ENCODE assay signal across 13 cellular contexts in the genomic region with DNA sequence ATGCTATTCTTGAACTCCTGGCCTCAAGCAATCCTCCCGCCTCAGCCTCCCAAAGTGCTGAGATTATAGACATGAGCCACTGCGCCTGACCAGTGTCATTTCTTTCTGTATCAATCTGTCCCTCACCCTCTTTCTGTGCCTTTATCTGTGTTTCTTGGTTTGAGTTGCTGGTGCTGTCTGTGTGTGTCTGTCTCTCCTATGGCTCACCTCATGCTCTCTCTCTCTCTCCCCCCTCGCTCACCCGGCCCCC. TPM values are rescaled to one million over a fixed set of nuclear protein-coding genes. Genes with fewer than 3 reads are reported as not detected.
DNase-seq lines count a peak whose midpoint lies in the region; ATAC-seq, FAIRE-seq and TF ChIP-seq lines count a peak whose summit lies in the region.
"Had no signal": no experiment of that assay in that cellular context is flagged by ENCODE, and none has a peak within 500 bp of the region (broad histone marks: within the 10 kb centered on the region; RNA-seq: fewer than 3 reads in every experiment).

No MANE protein-coding gene starts in this region.

- H3K4me2 ChIP-seq in HepG2 (ENCODE audit: low read depth, low read length): peak overlapping the region; percentile 90

- no peak for TF ChIP-seq POLR2A in HepG2 (IDR thresholded peaks at IDR 0.05; ENCODE audit: insufficient read depth in 1 of 2, low read depth in 2 of 2, low read length in 2 of 2)

- H3K4me1 Mint-ChIP-seq in activated CD4-positive, alpha-beta T cell treated with anti-CD3 and anti-CD28 coated beads, Interleukin-2, amount 10 ng/mL, durations not matched to agents 24 days and 14 days: peaks cover 17% of the 10 kb centered on the region
- H3K4me1 Mint-ChIP-seq in activated CD8-positive, alpha-beta T cell treated with anti-CD3 and anti-CD28 coated beads for 36 hours (ENCODE audit: low read depth): peaks cover 13% of the 10 kb centered on the region

- no peaks in the 10 kb centered on the region for H3K9me3 Mint-ChIP-seq in activated CD4-positive, alpha-beta T cell treated with anti-CD3 and anti-CD28 coated beads, Interleukin-2, amount 10 ng/mL, durations not matched to agents 24 days and 14 days
- no peaks in the 10 kb centered on the region for H3K9me3 Mint-ChIP-seq in activated CD8-positive, alpha-beta T cell treated with anti-CD3 and anti-CD28 coated beads for 36 hours
- H3K9me3 Mint-ChIP-seq: brain had no signal

- H3K4me3 Mint-ChIP-seq in activated CD4-positive, alpha-beta T cell treated with anti-CD3 and anti-CD28 coated beads, Interleukin-2, amount 10 ng/mL, durations not matched to agents 24 days and 14 days: peak overlapping the region; percentile 60
- H3K4me3 Mint-ChIP-seq in activated CD8-positive, alpha-beta T cell treated with anti-CD3 and anti-CD28 coated beads for 36 hours: peak overlapping the region; percentile 36

- peaks cover 7% of the 10 kb centered on the region for H3K79me2 ChIP-seq in HepG2 (ENCODE audit: insufficient read depth, low read length)

- DNase-seq in activated CD4-positive, alpha-beta T cell treated with anti-CD3 and anti-CD28 coated beads, Interleukin-2, amount 10 ng/mL, durations not matched to agents 24 days and 14 days: no peak
- DNase-seq in activated CD4-positive, alpha-beta T cell treated with anti-CD3 and anti-CD28 coated beads for 4 hours: no peak
- DNase-seq in activated CD8-positive, alpha-beta T cell treated with anti-CD3 and anti-CD28 coated beads for 36 hours: peak; percentile 72
- DNase-seq in HepG2 (ENCODE audit: low spot score) (no peak), HT-29 (ENCODE audit: low spot score) (no peak)
- DNase-seq in stimulated activated naive CD8-positive, alpha-beta T cell treated with anti-CD3 and anti-CD28 coated beads, Interleukin-15, Interleukin-2, amounts not matched to agents 100 U/mL and 50 U/mL, for 24 hours: no peak
- DNase-seq: NCI-H1105, WERI-Rb-1 had no signal

- CTCF ChIA-PET in activated CD8-positive, alpha-beta T cell treated with anti-CD3 and anti-CD28 coated beads for 36 hours (lab: Charles Lee): no interaction called here
- CTCF ChIA-PET in HepG2 (lab: Yijun Ruan, JAX; ENCODE audit: low intra/inter-chr PET ratio, low total read pairs): no interaction called here

- peak overlapping the region; percentile 94 for H3K27ac ChIP-seq in HepG2 (ENCODE audit: extremely low read length, insufficient read depth, low read length)
- H3K27ac ChIP-seq: WERI-Rb-1 had no signal

- TF ChIP-seq CTCF in activated CD8-positive, alpha-beta T cell treated with anti-CD3 and anti-CD28 coated beads for 36 hours (IDR thresholded peaks at IDR 0.05): no peak
- no peak for TF ChIP-seq CTCF in HepG2 (CRISPR knock-in tag; IDR thresholded peaks at IDR 0.05)

- H3K9me3 ChIP-seq in HepG2 (ENCODE audit: low read length): no peaks in the 10 kb centered on the region

- 35% methylated on average over 4 of the region's 4 CpGs for WGBS in HepG2 (ENCODE audit: low lambda C conversion rate)

- H3K27me3 ChIP-seq in HepG2 (ENCODE audit: control insufficient read depth in 1 of 2, insufficient read depth in 2 of 2, low read length in 2 of 2): no peaks in the 10 kb centered on the region

- peak overlapping the region; percentile 43 to 69 (median 51) for H3K4me3 ChIP-seq in HepG2 (replicated peaks in 1 of 3; ENCODE audit: insufficient read depth in 1 of 3, low read depth in 2 of 3, low read length in 3 of 3)

- POLR2A ChIA-PET in activated CD8-positive, alpha-beta T cell treated with anti-CD3 and anti-CD28 coated beads for 36 hours (lab: Charles Lee): no interaction called here
- POLR2A ChIA-PET in HepG2 (lab: Yijun Ruan, JAX): interaction anchor here (0.7 to 2.8 kb wide), 4 partner anchors 9 to 107 kb away, joined by 3 to 35 read pairs (median 6); partner anchors contain the start of genes FOXA3, SIX5 and SYMPK

- H3K36me3 Mint-ChIP-seq in activated CD4-positive, alpha-beta T cell treated with anti-CD3 and anti-CD28 coated beads, Interleukin-2, amount 10 ng/mL, durations not matched to agents 24 days and 14 days (ENCODE audit: low read depth): no peaks in the 10 kb centered on the region
- H3K36me3 Mint-ChIP-seq in activated CD8-positive, alpha-beta T cell treated with anti-CD3 and anti-CD28 coated beads for 36 hours (ENCODE audit: low read depth): no peaks in the 10 kb centered on the region
- H3K36me3 Mint-ChIP-seq: brain had no signal

- peaks cover 94% of the 10 kb centered on the region for H3K4me1 ChIP-seq in HepG2 (ENCODE audit: insufficient read depth, low read length)

- TSS peak; percentile 51 for BruUV-seq in HepG2 (replicated peaks; lab: Mats Ljungman, UMichigan)

- intact Hi-C loops in activated CD4-positive, alpha-beta T cell treated with anti-CD3 and anti-CD28 coated beads, Interleukin-2, amount 10 ng/mL, durations not matched to agents 24 days and 14 days (cut with micrococcal nuclease): no loop called here
- intact Hi-C loops in activated CD8-positive, alpha-beta T cell treated with anti-CD3 and anti-CD28 coated beads for 36 hours (cut with micrococcal nuclease): no loop called here
- intact Hi-C loops in HepG2 (cut with micrococcal nuclease; ENCODE audit: unreplicated experiment): no loop called here

- H3K9ac ChIP-seq in HepG2 (ENCODE audit: insufficient read depth, low read depth, low read length): peak overlapping the region; percentile 78

- H4K20me1 ChIP-seq in HepG2 (ENCODE audit: insufficient read depth, low read length): no peaks in the 10 kb centered on the region

- no peak for FAIRE-seq in HepG2 (lab: Jason Lieb, UNC)

- in situ Hi-C loops in HepG2 (cut with HindIII; ENCODE audit: extremely low pct_ligation_motif_present, low pct_unique_long_range_greater_than_20kb): no loop called here

- TF ChIP-seq RAD21 in HepG2 (CRISPR knock-in tag; IDR thresholded peaks at IDR 0.05): no peak

- TF ChIP-seq EP300 in HepG2 (IDR thresholded peaks at IDR 0.05; ENCODE audit: low read depth in 2 of 2, low read length in 2 of 2) (no peak), HepG2 (CRISPR knock-in tag; IDR thresholded peaks at IDR 0.05; ENCODE audit: borderline replicate concordance) (no peak)

- ATAC-seq in activated CD8-positive, alpha-beta T cell treated with anti-CD3 and anti-CD28 coated beads for 36 hours: peak; percentile 81
- ATAC-seq in HepG2 (peak; percentile 5), GM21723 (IDR thresholded peaks at IDR 0.05; ENCODE audit: unreplicated experiment) (no peak), GM18909 (IDR thresholded peaks at IDR 0.05; ENCODE audit: poor library complexity, unreplicated experiment) (no peak)
- ATAC-seq in stimulated activated naive CD8-positive, alpha-beta T cell treated with anti-CD3 and anti-CD28 coated beads, Interleukin-15, Interleukin-2, amounts not matched to agents 100 U/mL and 50 U/mL, for 24 hours: peak; percentile 51

- peak overlapping the region; percentile 76 for H3K27ac Mint-ChIP-seq in activated CD4-positive, alpha-beta T cell treated with anti-CD3 and anti-CD28 coated beads, Interleukin-2, amount 10 ng/mL, durations not matched to agents 24 days and 14 days
- H3K27ac Mint-ChIP-seq in activated CD8-positive, alpha-beta T cell treated with anti-CD3 and anti-CD28 coated beads for 36 hours: peak overlapping the region; percentile 30

- peaks cover 16% of the 10 kb centered on the region for H3K27me3 Mint-ChIP-seq in activated CD4-positive, alpha-beta T cell treated with anti-CD3 and anti-CD28 coated beads, Interleukin-2, amount 10 ng/mL, durations not matched to agents 24 days and 14 days
- peaks cover 20% of the 10 kb centered on the region for H3K27me3 Mint-ChIP-seq in activated CD8-positive, alpha-beta T cell treated with anti-CD3 and anti-CD28 coated beads for 36 hours

- H2AFZ ChIP-seq in HepG2 (ENCODE audit: low read length): no peak overlapping the region

- peaks cover 0 to 5% of the 10 kb centered on the region in 2 experiments; a peak in 2 of 5 replicates for H3K36me3 ChIP-seq in HepG2 (replicated peaks in 1 of 2; ENCODE audit: control insufficient read depth in 1 of 2, insufficient read depth in 2 of 2, low read length in 2 of 2)
- H3K36me3 ChIP-seq: WERI-Rb-1 had no signal

RNA-seq across cellular contexts. Expression of gene IRF2BP1, which starts 9.9 kb away (rescaled TPM):
- total RNA-seq in activated CD4-positive, alpha-beta T cell treated with anti-CD3 and anti-CD28 coated beads, Interleukin-2, amount 10 ng/mL, durations not matched to agents 24 days and 14 days: 18.5 and 18.9 TPM in 2 replicates
- total RNA-seq in activated CD8-positive, alpha-beta T cell treated with anti-CD3 and anti-CD28 coated beads for 36 hours: 10 to 100 TPM; 15.3 to 17.2 TPM
- total RNA-seq in HepG2 (2016; rRNA removed; fragmentation: Illumina TruSeq; extraction: Trizol): 9.7 and 14.3 TPM in 2 replicates
- total RNA-seq in HepG2 (2016; cell fraction: cytosol; rRNA removed; fragmentation: Illumina TruSeq; extraction: Trizol; ENCODE audit: low read depth): 2.8 and 3.4 TPM in 2 replicates
- 10.5 and 13.6 TPM in 2 replicates for total RNA-seq in HepG2 (2016; cell fraction: insoluble cytoplasmic fraction; rRNA removed; fragmentation: Illumina TruSeq; extraction: Trizol)
- total RNA-seq in HepG2 (2016; cell fraction: membrane; rRNA removed; fragmentation: Illumina TruSeq; extraction: Trizol): 8.1 and 9.5 TPM in 2 replicates
- 5.7 and 6.8 TPM in 2 replicates for total RNA-seq in HepG2 (2016; cell fraction: nucleus; rRNA removed; fragmentation: Illumina TruSeq; extraction: Trizol)
- polyA plus RNA-seq in HepG2 (2011; rRNA removed): 4.3 and 6.1 TPM in 2 replicates
- polyA plus RNA-seq in HepG2 (2011; cell fraction: cytosol; rRNA removed): 4.2 and 8.1 TPM in 2 replicates
- 6.3 and 6.9 TPM in 2 replicates for polyA plus RNA-seq in HepG2 (2011; cell fraction: nucleus; rRNA removed)
- 6.9 and 7.1 TPM in 2 replicates for polyA plus RNA-seq in HepG2 (2012)
- 2.7 TPM in 2 replicates for polyA plus RNA-seq in HepG2 (2016; cell fraction: cytosol; fragmentation: Illumina TruSeq; extraction: Trizol; ENCODE audit: low read depth)
- 13.7 and 14.2 TPM in 2 replicates for polyA plus RNA-seq in HepG2 (2016; cell fraction: insoluble cytoplasmic fraction; fragmentation: Illumina TruSeq; extraction: Trizol; ENCODE audit: low read depth)
- 5.9 and 6.5 TPM in 2 replicates for polyA plus RNA-seq in HepG2 (2016; cell fraction: membrane; fragmentation: Illumina TruSeq; extraction: Trizol; ENCODE audit: low read depth)
- 10.3 and 12.1 TPM in 2 replicates for polyA plus RNA-seq in HepG2 (2016; cell fraction: nucleus; fragmentation: Illumina TruSeq; extraction: Trizol; ENCODE audit: insufficient read depth, low read depth)
- 9.0 and 16.6 TPM in 2 replicates for polyA minus RNA-seq in HepG2 (2011; rRNA and poly(A)+ RNA removed; ENCODE audit: low replicate concordance)
- polyA minus RNA-seq in HepG2 (2011; cell fraction: cytosol; rRNA and poly(A)+ RNA removed): 10.0 and 10.9 TPM in 2 replicates
- 5.2 and 7.0 TPM in 2 replicates for polyA minus RNA-seq in HepG2 (2011; cell fraction: nucleus; rRNA and poly(A)+ RNA removed)
- total RNA-seq in HT-29 (2014; rRNA removed; shearing (Covaris generic)): 119 and 125 TPM in 2 replicates

RNA-seq across cellular contexts. Expression of gene FOXA3, which starts 12.0 kb away (rescaled TPM):
- total RNA-seq in activated CD4-positive, alpha-beta T cell treated with anti-CD3 and anti-CD28 coated beads, Interleukin-2, amount 10 ng/mL, durations not matched to agents 24 days and 14 days: 0.23 TPM in 1 of 2 replicates, not detected in the other
- under 1 TPM in 1 of 2 experiments, not detected in 1; 0.36 TPM for total RNA-seq in activated CD8-positive, alpha-beta T cell treated with anti-CD3 and anti-CD28 coated beads for 36 hours
- total RNA-seq in HepG2 (2016; rRNA removed; fragmentation: Illumina TruSeq; extraction: Trizol): 27.6 and 29.8 TPM in 2 replicates
- 18.2 and 19.5 TPM in 2 replicates for total RNA-seq in HepG2 (2016; cell fraction: cytosol; rRNA removed; fragmentation: Illumina TruSeq; extraction: Trizol; ENCODE audit: low read depth)
- total RNA-seq in HepG2 (2016; cell fraction: insoluble cytoplasmic fraction; rRNA removed; fragmentation: Illumina TruSeq; extraction: Trizol): 27.8 and 29.1 TPM in 2 replicates
- 34.4 and 34.7 TPM in 2 replicates for total RNA-seq in HepG2 (2016; cell fraction: membrane; rRNA removed; fragmentation: Illumina TruSeq; extraction: Trizol)
- total RNA-seq in HepG2 (2016; cell fraction: nucleus; rRNA removed; fragmentation: Illumina TruSeq; extraction: Trizol): 12.7 and 14.6 TPM in 2 replicates
- 47.6 and 61.6 TPM in 2 replicates for polyA plus RNA-seq in HepG2 (2011; rRNA removed)
- 51.9 and 75.3 TPM in 2 replicates for polyA plus RNA-seq in HepG2 (2011; cell fraction: cytosol; rRNA removed)
- 17.5 and 27.3 TPM in 2 replicates for polyA plus RNA-seq in HepG2 (2011; cell fraction: nucleus; rRNA removed)
- 16.1 and 27.5 TPM in 2 replicates for polyA plus RNA-seq in HepG2 (2012)
- 12.4 and 15.4 TPM in 2 replicates for polyA plus RNA-seq in HepG2 (2016; cell fraction: cytosol; fragmentation: Illumina TruSeq; extraction: Trizol; ENCODE audit: low read depth)
- polyA plus RNA-seq in HepG2 (2016; cell fraction: insoluble cytoplasmic fraction; fragmentation: Illumina TruSeq; extraction: Trizol; ENCODE audit: low read depth): 32.3 and 32.7 TPM in 2 replicates
- 19.9 and 23.8 TPM in 2 replicates for polyA plus RNA-seq in HepG2 (2016; cell fraction: membrane; fragmentation: Illumina TruSeq; extraction: Trizol; ENCODE audit: low read depth)
- polyA plus RNA-seq in HepG2 (2016; cell fraction: nucleus; fragmentation: Illumina TruSeq; extraction: Trizol; ENCODE audit: insufficient read depth, low read depth): 23.8 and 24.4 TPM in 2 replicates
- polyA minus RNA-seq in HepG2 (2011; rRNA and poly(A)+ RNA removed; ENCODE audit: low replicate concordance): 0.42 and 103 TPM in 2 replicates
- polyA minus RNA-seq in HepG2 (2011; cell fraction: cytosol; rRNA and poly(A)+ RNA removed): 27.8 and 30.5 TPM in 2 replicates
- 7.2 and 12.8 TPM in 2 replicates for polyA minus RNA-seq in HepG2 (2011; cell fraction: nucleus; rRNA and poly(A)+ RNA removed)
- total RNA-seq in HT-29 (2014; rRNA removed; shearing (Covaris generic)): 6.1 and 10.7 TPM in 2 replicates
- total RNA-seq: OCI-LY7 had no signal
- polyA plus RNA-seq: neural cell had no signal

RNA-seq across cellular contexts. Expression of gene SYMPK, which starts 13.1 kb away (rescaled TPM):
- 124 and 131 TPM in 2 replicates for total RNA-seq in activated CD4-positive, alpha-beta T cell treated with anti-CD3 and anti-CD28 coated beads, Interleukin-2, amount 10 ng/mL, durations not matched to agents 24 days and 14 days
- total RNA-seq in activated CD8-positive, alpha-beta T cell treated with anti-CD3 and anti-CD28 coated beads for 36 hours: 100 to 1,000 TPM in 1 of 2 experiments, 10 to 100 TPM in 1; 96.8 to 114 TPM
- 19.9 and 21.9 TPM in 2 replicates for total RNA-seq in HepG2 (2016; rRNA removed; fragmentation: Illumina TruSeq; extraction: Trizol)
- 9.2 and 10.2 TPM in 2 replicates for total RNA-seq in HepG2 (2016; cell fraction: cytosol; rRNA removed; fragmentation: Illumina TruSeq; extraction: Trizol; ENCODE audit: low read depth)
- 17.2 and 21.4 TPM in 2 replicates for total RNA-seq in HepG2 (2016; cell fraction: insoluble cytoplasmic fraction; rRNA removed; fragmentation: Illumina TruSeq; extraction: Trizol)
- 13.2 and 15.6 TPM in 2 replicates for total RNA-seq in HepG2 (2016; cell fraction: membrane; rRNA removed; fragmentation: Illumina TruSeq; extraction: Trizol)
- 25.6 and 28.5 TPM in 2 replicates for total RNA-seq in HepG2 (2016; cell fraction: nucleus; rRNA removed; fragmentation: Illumina TruSeq; extraction: Trizol)
- 55.7 and 67.8 TPM in 2 replicates for polyA plus RNA-seq in HepG2 (2011; rRNA removed)
- 29.9 and 41.2 TPM in 2 replicates for polyA plus RNA-seq in HepG2 (2011; cell fraction: cytosol; rRNA removed)
- polyA plus RNA-seq in HepG2 (2011; cell fraction: nucleus; rRNA removed): 174 and 217 TPM in 2 replicates
- polyA plus RNA-seq in HepG2 (2012): 38.1 and 46.9 TPM in 2 replicates
- 5.0 and 6.1 TPM in 2 replicates for polyA plus RNA-seq in HepG2 (2016; cell fraction: cytosol; fragmentation: Illumina TruSeq; extraction: Trizol; ENCODE audit: low read depth)
- polyA plus RNA-seq in HepG2 (2016; cell fraction: insoluble cytoplasmic fraction; fragmentation: Illumina TruSeq; extraction: Trizol; ENCODE audit: low read depth): 26.5 and 39.8 TPM in 2 replicates
- 10.4 and 10.6 TPM in 2 replicates for polyA plus RNA-seq in HepG2 (2016; cell fraction: membrane; fragmentation: Illumina TruSeq; extraction: Trizol; ENCODE audit: low read depth)
- 86.7 and 87.3 TPM in 2 replicates for polyA plus RNA-seq in HepG2 (2016; cell fraction: nucleus; fragmentation: Illumina TruSeq; extraction: Trizol; ENCODE audit: insufficient read depth, low read depth)
- 90.3 and 124 TPM in 2 replicates for polyA minus RNA-seq in HepG2 (2011; rRNA and poly(A)+ RNA removed; ENCODE audit: low replicate concordance)
- 40.3 and 51.8 TPM in 2 replicates for polyA minus RNA-seq in HepG2 (2011; cell fraction: cytosol; rRNA and poly(A)+ RNA removed)
- 40.8 and 43.1 TPM in 2 replicates for polyA minus RNA-seq in HepG2 (2011; cell fraction: nucleus; rRNA and poly(A)+ RNA removed)
- total RNA-seq in HT-29 (2014; rRNA removed; shearing (Covaris generic)): 114 and 117 TPM in 2 replicates

RNA-seq across cellular contexts. Expression of gene MYPOP, which starts 26.3 kb away (rescaled TPM):
- total RNA-seq in activated CD4-positive, alpha-beta T cell treated with anti-CD3 and anti-CD28 coated beads, Interleukin-2, amount 10 ng/mL, durations not matched to agents 24 days and 14 days: 5.5 and 5.9 TPM in 2 replicates
- total RNA-seq in activated CD8-positive, alpha-beta T cell treated with anti-CD3 and anti-CD28 coated beads for 36 hours: 1 to 10 TPM; 4.1 to 5.0 TPM
- 2.7 TPM in 2 replicates for total RNA-seq in HepG2 (2016; rRNA removed; fragmentation: Illumina TruSeq; extraction: Trizol)
- 4.3 and 5.1 TPM in 2 replicates for total RNA-seq in HepG2 (2016; cell fraction: cytosol; rRNA removed; fragmentation: Illumina TruSeq; extraction: Trizol; ENCODE audit: low read depth)
- 1.9 and 2.9 TPM in 2 replicates for total RNA-seq in HepG2 (2016; cell fraction: insoluble cytoplasmic fraction; rRNA removed; fragmentation: Illumina TruSeq; extraction: Trizol)
- total RNA-seq in HepG2 (2016; cell fraction: membrane; rRNA removed; fragmentation: Illumina TruSeq; extraction: Trizol): 9.0 and 9.5 TPM in 2 replicates
- 2.3 and 2.8 TPM in 2 replicates for total RNA-seq in HepG2 (2016; cell fraction: nucleus; rRNA removed; fragmentation: Illumina TruSeq; extraction: Trizol)
- polyA plus RNA-seq in HepG2 (2011; rRNA removed): 2.2 and 2.3 TPM in 2 replicates
- 1.5 and 1.6 TPM in 2 replicates for polyA plus RNA-seq in HepG2 (2011; cell fraction: cytosol; rRNA removed)
- polyA plus RNA-seq in HepG2 (2011; cell fraction: nucleus; rRNA removed): 5.0 and 5.9 TPM in 2 replicates
- 5.1 and 6.0 TPM in 2 replicates for polyA plus RNA-seq in HepG2 (2012)
- 21.8 and 22.7 TPM in 2 replicates for polyA plus RNA-seq in HepG2 (2016; cell fraction: cytosol; fragmentation: Illumina TruSeq; extraction: Trizol; ENCODE audit: low read depth)
- polyA plus RNA-seq in HepG2 (2016; cell fraction: insoluble cytoplasmic fraction; fragmentation: Illumina TruSeq; extraction: Trizol; ENCODE audit: low read depth): 6.5 and 9.2 TPM in 2 replicates
- polyA plus RNA-seq in HepG2 (2016; cell fraction: membrane; fragmentation: Illumina TruSeq; extraction: Trizol; ENCODE audit: low read depth): 27.3 and 32.0 TPM in 2 replicates
- 16.7 and 17.0 TPM in 2 replicates for polyA plus RNA-seq in HepG2 (2016; cell fraction: nucleus; fragmentation: Illumina TruSeq; extraction: Trizol; ENCODE audit: insufficient read depth, low read depth)
- 0.23 and 1.9 TPM in 2 replicates for polyA minus RNA-seq in HepG2 (2011; rRNA and poly(A)+ RNA removed; ENCODE audit: low replicate concordance)
- 2.7 and 2.8 TPM in 2 replicates for polyA minus RNA-seq in HepG2 (2011; cell fraction: cytosol; rRNA and poly(A)+ RNA removed)
- 2.4 TPM in 2 replicates for polyA minus RNA-seq in HepG2 (2011; cell fraction: nucleus; rRNA and poly(A)+ RNA removed)
- 8.5 and 10.2 TPM in 2 replicates for total RNA-seq in HT-29 (2014; rRNA removed; shearing (Covaris generic))

RNA-seq across cellular contexts. Expression of gene NANOS2, which starts 38.5 kb away (rescaled TPM):
- total RNA-seq in activated CD4-positive, alpha-beta T cell treated with anti-CD3 and anti-CD28 coated beads, Interleukin-2, amount 10 ng/mL, durations not matched to agents 24 days and 14 days: not detected in 2 replicates
- total RNA-seq in activated CD8-positive, alpha-beta T cell treated with anti-CD3 and anti-CD28 coated beads for 36 hours: not detected
- total RNA-seq in HepG2 (2016; rRNA removed; fragmentation: Illumina TruSeq; extraction: Trizol): not detected in 2 replicates
- total RNA-seq in HepG2 (2016; cell fraction: cytosol; rRNA removed; fragmentation: Illumina TruSeq; extraction: Trizol; ENCODE audit: low read depth): not detected in 2 replicates
- total RNA-seq in HepG2 (2016; cell fraction: insoluble cytoplasmic fraction; rRNA removed; fragmentation: Illumina TruSeq; extraction: Trizol): not detected in 2 replicates
- total RNA-seq in HepG2 (2016; cell fraction: membrane; rRNA removed; fragmentation: Illumina TruSeq; extraction: Trizol): not detected in 2 replicates
- not detected in 2 replicates for total RNA-seq in HepG2 (2016; cell fraction: nucleus; rRNA removed; fragmentation: Illumina TruSeq; extraction: Trizol)
- not detected in 2 replicates for polyA plus RNA-seq in HepG2 (2011; rRNA removed)
- not detected in 2 replicates for polyA plus RNA-seq in HepG2 (2011; cell fraction: cytosol; rRNA removed)
- polyA plus RNA-seq in HepG2 (2011; cell fraction: nucleus; rRNA removed): 0.07 TPM in 1 of 2 replicates, not detected in the other
- not detected in 2 replicates for polyA plus RNA-seq in HepG2 (2012)
- polyA plus RNA-seq in HepG2 (2016; cell fraction: cytosol; fragmentation: Illumina TruSeq; extraction: Trizol; ENCODE audit: low read depth): not detected in 2 replicates
- not detected in 2 replicates for polyA plus RNA-seq in HepG2 (2016; cell fraction: insoluble cytoplasmic fraction; fragmentation: Illumina TruSeq; extraction: Trizol; ENCODE audit: low read depth)
- polyA plus RNA-seq in HepG2 (2016; cell fraction: membrane; fragmentation: Illumina TruSeq; extraction: Trizol; ENCODE audit: low read depth): not detected in 2 replicates
- polyA plus RNA-seq in HepG2 (2016; cell fraction: nucleus; fragmentation: Illumina TruSeq; extraction: Trizol; ENCODE audit: insufficient read depth, low read depth): not detected in 2 replicates
- polyA minus RNA-seq in HepG2 (2011; rRNA and poly(A)+ RNA removed; ENCODE audit: low replicate concordance): not detected in 2 replicates
- polyA minus RNA-seq in HepG2 (2011; cell fraction: cytosol; rRNA and poly(A)+ RNA removed): not detected in 2 replicates
- polyA minus RNA-seq in HepG2 (2011; cell fraction: nucleus; rRNA and poly(A)+ RNA removed): not detected in 2 replicates
- total RNA-seq in HT-29 (2014; rRNA removed; shearing (Covaris generic)): not detected in 2 replicates
- total RNA-seq: OCI-LY7 had no signal

Comparison
In these comparisons a context has a peak if more than half of its experiments do, and no peak if none do; other contexts are left out.
1. ATAC-seq: peak in activated CD8-positive, alpha-beta T cell treated with anti-CD3 and anti-CD28 coated beads for 36 hours (single experiment), HepG2 (single experiment) and stimulated activated naive CD8-positive, alpha-beta T cell treated with anti-CD3 and anti-CD28 coated beads, Interleukin-15, Interleukin-2, amounts not matched to agents 100 U/mL and 50 U/mL, for 24 hours (single experiment); none in GM21723 (single experiment) and GM18909 (single experiment).